ENCODE assay signal across 8 cellular contexts in the genomic region with DNA sequence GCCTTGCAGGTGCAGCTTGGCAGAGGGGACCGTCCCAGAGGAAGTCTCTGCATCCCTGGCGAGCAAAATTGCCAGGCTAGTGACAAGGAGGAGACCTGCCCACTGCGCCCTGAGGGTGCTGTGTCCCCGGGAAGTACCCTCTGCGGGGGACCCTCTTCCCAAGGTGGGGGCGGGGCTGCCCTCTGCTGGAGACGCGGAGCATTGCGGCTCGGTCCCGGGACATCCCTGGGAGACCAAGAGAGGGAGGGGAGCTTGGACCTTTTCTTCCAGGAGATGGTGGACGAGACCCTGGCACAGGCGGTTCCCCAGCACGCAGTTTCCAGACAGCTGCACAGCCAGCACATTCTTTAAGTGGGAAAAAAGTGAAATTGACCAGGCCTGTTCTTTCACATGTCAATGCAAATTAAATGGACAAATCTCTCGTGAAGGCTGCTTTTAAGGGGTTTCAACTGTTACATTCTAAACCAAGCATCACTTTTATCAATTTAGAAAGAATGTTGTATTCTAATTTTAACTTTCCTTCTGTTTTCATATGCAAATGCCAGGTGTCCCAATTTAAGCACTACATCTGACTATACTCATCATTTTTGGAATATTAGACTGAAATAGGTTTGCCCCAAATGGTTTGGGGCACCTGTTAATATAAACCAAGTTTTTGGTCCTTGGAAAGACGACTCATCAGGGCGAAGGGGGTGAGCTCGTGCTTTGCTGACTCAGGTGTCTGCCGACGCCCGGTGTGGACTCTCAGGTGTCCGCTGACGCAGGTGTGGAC.
A peak's percentile ranks its signal among the peaks of the same experiment; 100 is the strongest.
DNase-seq lines count a peak whose midpoint lies in the region; ATAC-seq, FAIRE-seq and TF ChIP-seq lines count a peak whose summit lies in the region.

No MANE protein-coding gene starts in this region.

- no peak overlapping the region for H3K27ac Mint-ChIP-seq in T-helper 2 cell treated with Interferon-gamma antibody and Interleukin-4, amounts not matched to agents 5 μg/mL and 100 μg/mL, for 36 hours

- POLR2A ChIA-PET in K562 (lab: Yijun Ruan, JAX): interaction anchor here (0.7 kb wide), 1 partner anchor 10 kb away, joined by 3 read pairs; no protein-coding TSS in a partner anchor

- no peak overlapping the region for H3K4me3 Mint-ChIP-seq in T-helper 2 cell treated with Interferon-gamma antibody and Interleukin-4, amounts not matched to agents 5 μg/mL and 100 μg/mL, for 36 hours

- no peaks in the 10 kb centered on the region for H3K27me3 Mint-ChIP-seq in T-helper 2 cell treated with Interferon-gamma antibody and Interleukin-4, amounts not matched to agents 5 μg/mL and 100 μg/mL, for 36 hours (ENCODE audit: low read depth)

- H3K36me3 ChIP-seq in K562 (ENCODE audit: control insufficient read depth, insufficient read depth, low read length): no peaks in the 10 kb centered on the region
- no peaks in the 10 kb centered on the region for H3K36me3 ChIP-seq in lung (ENCODE audit: control insufficient read depth in 2 of 2, insufficient read depth in 2 of 2, low read length in 2 of 2)

- H3K4me1 ChIP-seq in K562 (replicated peaks in 1 of 2; ENCODE audit: control insufficient read depth in 2 of 2, insufficient read depth in 2 of 2, low read length in 2 of 2): peaks cover 0 to 4% of the 10 kb centered on the region in 2 experiments; a peak in 1 of 5 replicates
- H3K4me1 ChIP-seq in lung (ENCODE audit: control insufficient read depth in 2 of 2, insufficient read depth in 2 of 2, low read length in 2 of 2): peaks cover 0 to 3% of the 10 kb centered on the region in 2 donors

- H3K27ac ChIP-seq in K562 (ENCODE audit: extremely low read depth, low read depth, low read length) (no peak overlapping the region), lung (ENCODE audit: low read depth in 1 of 2, low read length in 1 of 2) (no peak overlapping the region)

- H4K20me1 ChIP-seq in K562 (replicated peaks; ENCODE audit: control insufficient read depth, insufficient read depth, low read length): no peaks in the 10 kb centered on the region

- 2% methylated on average over 23 of the region's 23 CpGs for WGBS in K562 (ENCODE audit: insufficient coverage, low coverage, missing lambda C conversion rate)
- 41 to 46% methylated on average over 21 to 23 of the region's 23 CpGs for WGBS in lung, 2 donors

- CTCF ChIA-PET in K562 (lab: Yijun Ruan, JAX; ENCODE audit: low intra/inter-chr PET ratio): interaction anchor here (0.6 kb wide), 1 partner anchor 422 kb away, joined by 3 read pairs; no protein-coding TSS in a partner anchor

- H3K9ac ChIP-seq in K562 (ENCODE audit: insufficient read depth in 1 of 2, low read depth in 2 of 2, low read length in 2 of 2): no peak overlapping the region

- H3K9me3 ChIP-seq in K562 (replicated peaks; ENCODE audit: control insufficient read depth, insufficient read depth, low read depth, low read length) (no peaks in the 10 kb centered on the region), lung (ENCODE audit: control insufficient read depth in 2 of 2, insufficient read depth in 1 of 2, low read length in 1 of 2) (no peaks in the 10 kb centered on the region)

- no peak for TF ChIP-seq EP300 in K562 (IDR thresholded peaks at IDR 0.05; ENCODE audit: low read length)

- peak; percentile 27 to 68 for TF ChIP-seq RAD21 in K562 (CRISPR knock-in tag; conservative IDR thresholded peaks at IDR 0.05 in 1 of 2, IDR thresholded peaks at IDR 0.05 in 1 of 2)

- in situ Hi-C loops in GM13976 (cut with MboI; ENCODE audit: low sequenced_read_pairs, unreplicated experiment) (no loop called here), K562 (cut with MboI) (no loop called here)

- no peaks in the 10 kb centered on the region for H3K9me1 ChIP-seq in K562 (ENCODE audit: control insufficient read depth, insufficient read depth, low read length)

- intact Hi-C loops in K562 (cut with micrococcal nuclease): loop anchor here (2.0 kb wide), 1 partner anchor 87 kb away; no protein-coding TSS in a partner anchor

- TF ChIP-seq CTCF in GM13976 (IDR thresholded peaks at IDR 0.05; ENCODE audit: borderline replicate concordance, control extremely low read depth, extremely low read depth, insufficient read depth, missing control alignments) (peak; percentile 80), K562 (IDR thresholded peaks at IDR 0.05 in 2 of 3, conservative IDR thresholded peaks at IDR 0.05 in 1 of 3; ENCODE audit: insufficient read depth in 2 of 3, low read depth in 1 of 3, low read length in 3 of 3) (peak; percentile 63 to 83 (median 74)), lung (IDR thresholded peaks at IDR 0.05; ENCODE audit: control extremely low read depth, extremely low read depth) (peak; percentile 34)

- no peaks in the 10 kb centered on the region for H3K79me2 ChIP-seq in K562 (ENCODE audit: control insufficient read depth, insufficient read depth, low read length)

- ATAC-seq in K562 (peak; percentile 83), lung (ENCODE audit: insufficient read depth, low FRiP score) (no peak), GM19324 (IDR thresholded peaks at IDR 0.05; ENCODE audit: low FRiP score, unreplicated experiment) (no peak), GM18520 (IDR thresholded peaks at IDR 0.05; ENCODE audit: unreplicated experiment) (no peak)

- H3K36me3 Mint-ChIP-seq in T-helper 2 cell treated with Interferon-gamma antibody and Interleukin-4, amounts not matched to agents 5 μg/mL and 100 μg/mL, for 36 hours (ENCODE audit: low read depth): no peaks in the 10 kb centered on the region

- no peak for TF ChIP-seq POLR2A in K562 (conservative IDR thresholded peaks at IDR 0.05)

- H3K27me3 ChIP-seq in K562 (ENCODE audit: control insufficient read depth in 2 of 2, insufficient read depth in 2 of 2, low read length in 2 of 2) (peaks cover 10 to 66% of the 10 kb centered on the region in 2 experiments; a peak in 4 of 5 replicates), lung (ENCODE audit: control insufficient read depth, insufficient read depth) (no peaks in the 10 kb centered on the region)

- H2AFZ ChIP-seq in K562 (ENCODE audit: low read depth, low read length): no peak overlapping the region

- H3K4me1 Mint-ChIP-seq in T-helper 2 cell treated with Interferon-gamma antibody and Interleukin-4, amounts not matched to agents 5 μg/mL and 100 μg/mL, for 36 hours (ENCODE audit: low read depth): no peaks in the 10 kb centered on the region

- DNase-seq in AG08395 (ENCODE audit: low spot score): peak; percentile 27
- peak; percentile 77 for DNase-seq in GM13976 (ENCODE audit: low spot score)
- peak; percentile 11 for DNase-seq in T-helper 2 cell treated with Interferon-gamma antibody and Interleukin-4, amounts not matched to agents 5 μg/mL and 100 μg/mL, for 36 hours (ENCODE audit: low spot score)
- peak; percentile 46 to 81 (median 70) for DNase-seq in K562 (ENCODE audit: extremely low read depth in 1 of 4, low spot score in 3 of 4)
- DNase-seq in lung (ENCODE audit: low spot score): no peak
- peak; percentile 39 for DNase-seq in stimulated activated CD8-positive, alpha-beta memory T cell treated with anti-CD3 and anti-CD28 coated beads, Interleukin-7, amount 100 ng/mL, for 24 hours (ENCODE audit: low read depth)

- H3K9me3 Mint-ChIP-seq in T-helper 2 cell treated with Interferon-gamma antibody and Interleukin-4, amounts not matched to agents 5 μg/mL and 100 μg/mL, for 36 hours: no peaks in the 10 kb centered on the region

- no peak overlapping the region for H3K4me2 ChIP-seq in K562 (ENCODE audit: insufficient read depth, low read length)

- FAIRE-seq in K562 (lab: Jason Lieb, UNC): no peak

- BruUV-seq in K562 (replicated peaks; lab: Mats Ljungman, UMichigan): no TSS peak

- H3K4me3 ChIP-seq in K562 (no peak overlapping the region), lung (no peak overlapping the region)

TF ChIP-seq in K562, 482 proteins besides CTCF, POLR2A, EP300 and RAD21:
- TF ChIP-seq ZBTB7A (IDR thresholded peaks at IDR 0.05; ENCODE audit: borderline replicate concordance, control insufficient read depth, low read depth, low read length): peak; percentile 34; the same call in 1 of the 2 replicates
- TF ChIP-seq SMC3 (conservative IDR thresholded peaks at IDR 0.05; ENCODE audit: insufficient read depth, low read depth, low read length): peak; percentile 58; the same call in 1 of the 2 replicates
- TF ChIP-seq RNF219 (CRISPR knock-in tag; IDR thresholded peaks at IDR 0.05): no peak
- TF ChIP-seq STAG1 (CRISPR knock-in tag; IDR thresholded peaks at IDR 0.05; ENCODE audit: borderline replicate concordance): peak; percentile 46; the same call in 1 of the 2 replicates
- TF ChIP-seq POLR2AphosphoS2 (IDR thresholded peaks at IDR 0.05; ENCODE audit: low read length): no peak
- no peak for TF ChIP-seq CC2D1A (IDR thresholded peaks at IDR 0.05)
- TF ChIP-seq KLF16 (IDR thresholded peaks at IDR 0.05): peak; percentile 18; the same call in 1 of the 2 replicates
